ENCODE assay signal across 22 cellular contexts in genomic region chr3:133897547-133897946, GRCh38.
"Had no signal": no experiment of that assay in that cellular context is flagged by ENCODE, and none has a peak within 500 bp of the region (broad histone marks: within the 10 kb centered on the region; RNA-seq: fewer than 3 reads in every experiment).

No MANE protein-coding gene starts in this region.

- H3K4me3 ChIP-seq: MG63, SJSA1 had no signal

- DNase-seq: activated CD4-positive, alpha-beta T cell treated with anti-CD3 and anti-CD28 coated beads for 48 hours; activated CD4-positive, alpha-beta T cell treated with anti-CD3 and anti-CD28 coated beads, Interleukin-2, amount 50 U/mL, for 4 hours; activated CD4-positive, CD25-positive, alpha-beta regulatory T cell treated with anti-CD3 and anti-CD28 coated beads, Interleukin-2, amount 50 U/mL, for 72 hours; activated CD8-positive, alpha-beta memory T cell treated with anti-CD3 and anti-CD28 coated beads for 24 hours; activated effector memory CD4-positive, alpha-beta T cell treated with anti-CD3 and anti-CD28 coated beads, Interleukin-2, amount 50 U/mL, for 16 hours; activated naive CD4-positive, alpha-beta T cell treated with Interleukin-2 at 50 U/mL for 16 hours; activated T-cell treated with anti-CD3 and anti-CD28 coated beads, Interleukin-2, amount 50 U/mL, for 4 hours; amygdala; MG63; MV-4-11; NCI-H1092 treated with DMSO at 0.1 percent for 48 hours; NCI-H1436; NCI-H1694 treated with DMSO at 0.1 percent for 48 hours; NCI-H2029 treated with DMSO at 0.1 percent for 48 hours; NCI-H446; NCI-H524; PC-3; SHP77 had no signal

- H3K27ac ChIP-seq: SJSA1 had no signal

- H3K4me3 Mint-ChIP-seq: activated T-cell treated with anti-CD3 and anti-CD28 coated beads, Interleukin-2, amount 50 U/mL, for 4 hours; T-helper 1 cell treated with Interleukin-12 subunit alpha and Interleukin-12 subunit beta and Interleukin-4 antibody, amounts not matched to agents 30 μg/mL and 1 μg/mL, for 36 hours had no signal

- ATAC-seq: activated T-cell treated with anti-CD3 and anti-CD28 coated beads, Interleukin-2, amount 50 U/mL, for 4 hours; PC-3; SK-N-SH treated with all-trans-retinoic acid at 6 μM for 48 hours had no signal

- H3K36me3 Mint-ChIP-seq: activated naive CD8-positive, alpha-beta T cell had no signal

- H3K9me3 ChIP-seq: SJSA1 had no signal

- H3K36me3 ChIP-seq: MG63, SJSA1 had no signal

- H3K27ac Mint-ChIP-seq: activated naive CD8-positive, alpha-beta T cell; T-helper 1 cell treated with Interleukin-12 subunit alpha and Interleukin-12 subunit beta and Interleukin-4 antibody, amounts not matched to agents 30 μg/mL and 1 μg/mL, for 36 hours had no signal

- H3K9me3 Mint-ChIP-seq: T-helper 1 cell treated with Interleukin-12 subunit alpha and Interleukin-12 subunit beta and Interleukin-4 antibody, amounts not matched to agents 30 μg/mL and 1 μg/mL, for 36 hours had no signal
